In genomic region chr17:40178021-40178601, GRCh38 we compare ENCODE assay signal across 9 cellular contexts. TPM values are rescaled to one million over a fixed set of nuclear protein-coding genes. Genes with fewer than 3 reads are reported as not detected.
DNase-seq lines count a peak whose midpoint lies in the region; ATAC-seq and TF ChIP-seq lines count a peak whose summit lies in the region.
"Had no signal": no experiment of that assay in that cellular context is flagged by ENCODE, and none has a peak within 500 bp of the region (broad histone marks: within the 10 kb centered on the region; RNA-seq: fewer than 3 reads in every experiment).

No MANE protein-coding gene starts in this region.

- no peak overlapping the region for H3K27ac ChIP-seq in CD4-positive, alpha-beta T cell (ENCODE audit: low read depth, low read length)

- CTCF ChIA-PET in CD4-positive, alpha-beta T cell (lab: Charles Lee), result interaction anchor here (1.1 to 1.2 kb wide), 2 partner anchors 66 to 165 kb away, joined by 3 to 5 read pairs; no protein-coding TSS in a partner anchor

- no peak for ATAC-seq in CD4-positive, alpha-beta T cell (ENCODE audit: poor library complexity)
- no peak for ATAC-seq in GM19455 (IDR thresholded peaks at IDR 0.05; ENCODE audit: unreplicated experiment)

- H3K4me1 Mint-ChIP-seq in CD4-positive, alpha-beta T cell (ENCODE audit: low read depth), result peaks cover 9% of the 10 kb centered on the region
- peaks cover 20% of the 10 kb centered on the region for H3K4me1 Mint-ChIP-seq in neural crest cell

- no peak for TF ChIP-seq CTCF in CD4-positive, alpha-beta T cell (IDR thresholded peaks at IDR 0.05)
- no peak for TF ChIP-seq CTCF in neural crest cell (conservative IDR thresholded peaks at IDR 0.05)

- H3K9me3 Mint-ChIP-seq in CD4-positive, alpha-beta T cell, result no peaks in the 10 kb centered on the region
- no peaks in the 10 kb centered on the region for H3K9me3 Mint-ChIP-seq in neural crest cell

- H3K9ac ChIP-seq in endocrine pancreas (ENCODE audit: control insufficient read depth, insufficient read depth, low read length), result peak overlapping the region; percentile 10

- no peaks in the 10 kb centered on the region for H3K9me3 ChIP-seq in CD4-positive, alpha-beta T cell (ENCODE audit: control insufficient read depth, low read length)
- H3K9me3 ChIP-seq in endocrine pancreas (ENCODE audit: control insufficient read depth, low read length), result no peaks in the 10 kb centered on the region

- no peaks in the 10 kb centered on the region for H3K27me3 Mint-ChIP-seq in CD4-positive, alpha-beta T cell
- no peaks in the 10 kb centered on the region for H3K27me3 Mint-ChIP-seq in neural crest cell (ENCODE audit: low read depth)

- H3K36me3 ChIP-seq in endocrine pancreas (ENCODE audit: control insufficient read depth, insufficient read depth, low read length), result no peaks in the 10 kb centered on the region

- peaks cover 25% of the 10 kb centered on the region for H3K36me3 Mint-ChIP-seq in CD4-positive, alpha-beta T cell (ENCODE audit: low read depth)
- H3K36me3 Mint-ChIP-seq in neural crest cell (ENCODE audit: low read depth), result peaks cover 10% of the 10 kb centered on the region

- H3K27me3 ChIP-seq in CD4-positive, alpha-beta T cell (ENCODE audit: control insufficient read depth, insufficient read depth, low read length), result no peaks in the 10 kb centered on the region
- H3K27me3 ChIP-seq in endocrine pancreas (ENCODE audit: control insufficient read depth, insufficient read depth, low read length), result no peaks in the 10 kb centered on the region

- intact Hi-C loops in CD4-positive, alpha-beta T cell (cut with DNase I, micrococcal nuclease), result loop anchor here in 1 of 2 experiments (5.0 kb wide), 1 partner anchor 36 kb away; the partner anchor contains the start of gene CASC3

- peak overlapping the region; percentile 56 for H3K4me3 Mint-ChIP-seq in CD4-positive, alpha-beta T cell
- H3K4me3 Mint-ChIP-seq in neural crest cell, result peak overlapping the region; percentile 82

- POLR2A ChIA-PET in CD4-positive, alpha-beta T cell (lab: Charles Lee), result interaction anchor here (1.0 to 2.5 kb wide), 2 partner anchors 13 to 40 kb away, joined by 3 to 8 read pairs; no protein-coding TSS in a partner anchor

- no peak overlapping the region for H3K4me3 ChIP-seq in endocrine pancreas (ENCODE audit: control insufficient read depth, insufficient read depth, low read length)

- no peaks in the 10 kb centered on the region for H3K4me1 ChIP-seq in endocrine pancreas (ENCODE audit: control insufficient read depth, insufficient read depth, low read length)

- no peak for DNase-seq in CD4-positive, alpha-beta T cell
- peak; percentile 16 for DNase-seq in NCI-H2171 (lab: John Stamatoyannopoulos, UW)
- DNase-seq in neural crest cell (ENCODE audit: low read depth, low spot score), result no peak
- no peak for DNase-seq in NCI-H1105 treated with DMSO at 0.1 percent for 48 hours (lab: John Stamatoyannopoulos, UW)
- no peak for DNase-seq in globus pallidus (ENCODE audit: low spot score)
- DNase-seq in NCI-H1417 treated with DMSO at 0.1 percent for 48 hours (lab: John Stamatoyannopoulos, UW), result no peak
- DNase-seq: GDM1 had no signal

- no peak overlapping the region for H3K27ac Mint-ChIP-seq in CD4-positive, alpha-beta T cell
- no peak overlapping the region for H3K27ac Mint-ChIP-seq in neural crest cell (ENCODE audit: unreplicated experiment)

RNA-seq across cellular contexts. Expression of gene RAPGEFL1, which starts 0.8 kb away (rescaled TPM):
- 1 to 10 TPM; 7.7 to 9.4 TPM for total RNA-seq in CD4-positive, alpha-beta T cell
- 23.3 and 24.1 TPM in 2 replicates for total RNA-seq in neural crest cell

RNA-seq across cellular contexts. Expression of gene CASC3, which starts 37.8 kb away (rescaled TPM):
- 100 to 1,000 TPM; 195 to 207 TPM for total RNA-seq in CD4-positive, alpha-beta T cell
- total RNA-seq in neural crest cell, result 130 and 138 TPM in 2 replicates

RNA-seq across cellular contexts. Expression of gene WIPF2, which starts 41.0 kb away (rescaled TPM):
- total RNA-seq in CD4-positive, alpha-beta T cell, result 10 to 100 TPM; 17.3 to 21.3 TPM
- total RNA-seq in neural crest cell, result 28.7 and 30.2 TPM in 2 replicates

RNA-seq across cellular contexts. Expression of gene MSL1, which starts 56.3 kb away (rescaled TPM):
- 10 to 100 TPM; 77.0 to 79.2 TPM for total RNA-seq in CD4-positive, alpha-beta T cell
- total RNA-seq in neural crest cell, result 147 and 153 TPM in 2 replicates
